In the genomic region with DNA sequence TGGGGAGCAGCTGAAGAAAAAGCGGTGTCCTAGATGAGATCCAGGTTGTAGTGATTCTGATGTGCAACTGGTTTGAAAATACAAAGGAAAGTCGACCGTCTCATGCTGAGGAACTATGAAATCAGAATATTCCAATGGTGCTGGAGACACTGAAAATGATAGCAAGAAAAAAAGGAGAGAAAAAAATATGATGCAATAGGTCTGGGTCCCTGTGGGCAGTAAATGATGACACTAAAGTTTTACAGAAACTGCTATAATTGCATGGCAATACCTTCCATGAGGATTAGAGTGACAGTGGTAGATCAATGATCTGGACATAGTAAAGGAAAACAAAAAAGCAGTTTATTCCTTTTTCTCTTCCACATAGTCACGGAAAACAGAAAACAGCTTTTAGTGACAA, we compare ENCODE assay signal across 13 cellular contexts. TPM values are rescaled to one million over a fixed set of nuclear protein-coding genes. Genes with fewer than 3 reads are reported as not detected.
DNase-seq lines count a peak whose midpoint lies in the region; TF ChIP-seq lines count a peak whose summit lies in the region.
"Had no signal": no experiment of that assay in that cellular context is flagged by ENCODE, and none has a peak within 500 bp of the region (broad histone marks: within the 10 kb centered on the region; RNA-seq: fewer than 3 reads in every experiment).

No MANE protein-coding gene starts in this region.

- H3K9me3 Mint-ChIP-seq in T-helper 2 cell treated with Interferon-gamma antibody and Interleukin-4, amounts not matched to agents 5 μg/mL and 100 μg/mL, for 36 hours: no peaks in the 10 kb centered on the region
- no peaks in the 10 kb centered on the region for H3K9me3 Mint-ChIP-seq in osteocyte (ENCODE audit: unreplicated experiment)

- H4K20me1 ChIP-seq in MM.1S (ENCODE audit: insufficient read depth, low read length) (no peaks in the 10 kb centered on the region; the same call in 1 of the 2 replicates), mammary epithelial cell (ENCODE audit: insufficient read depth, low read length) (no peaks in the 10 kb centered on the region)

- in situ Hi-C loops in mammary epithelial cell (cut with MboI; ENCODE audit: low sequenced_read_pairs in 2 of 2): loop anchor here in 1 of 2 donors (10.0 kb wide), 1 partner anchor 101 kb away; the partner anchor contains the start of gene DNAJC14

- peaks cover 50% of the 10 kb centered on the region for H3K4me1 Mint-ChIP-seq in T-helper 2 cell treated with Interferon-gamma antibody and Interleukin-4, amounts not matched to agents 5 μg/mL and 100 μg/mL, for 36 hours (ENCODE audit: low read depth)
- H3K4me1 Mint-ChIP-seq in osteocyte (ENCODE audit: unreplicated experiment): peaks cover 31% of the 10 kb centered on the region

- H3K9ac ChIP-seq in MM.1S (ENCODE audit: low read length) (no peak overlapping the region), mammary epithelial cell (ENCODE audit: insufficient read depth, low read length) (peak overlapping the region; percentile 97)

- peaks cover 22% of the 10 kb centered on the region for H3K4me1 ChIP-seq in MM.1S (ENCODE audit: low read length)
- peaks cover 30% of the 10 kb centered on the region for H3K4me1 ChIP-seq in mammary epithelial cell (ENCODE audit: insufficient read depth, low read length)

- H3K27ac Mint-ChIP-seq in T-helper 2 cell treated with Interferon-gamma antibody and Interleukin-4, amounts not matched to agents 5 μg/mL and 100 μg/mL, for 36 hours: peak overlapping the region; percentile 97
- peak overlapping the region; percentile 97 for H3K27ac Mint-ChIP-seq in osteocyte (ENCODE audit: unreplicated experiment)

- 84% methylated on average over 4 of the region's 4 CpGs for WGBS in mammary epithelial cell (ENCODE audit: low coverage, missing lambda C conversion rate)

- dilution Hi-C loops in mammary epithelial cell (cut with HindIII; ENCODE audit: low sequenced_read_pairs): loop anchor here (5.0 kb wide), 1 partner anchor 103 kb away; no protein-coding TSS in a partner anchor

- H2AFZ ChIP-seq in MM.1S (ENCODE audit: low read length) (no peak overlapping the region), mammary epithelial cell (ENCODE audit: low read depth, low read length) (no peak overlapping the region)

- H3K4me3 ChIP-seq in MM.1S (ENCODE audit: low read length) (no peak overlapping the region), mammary epithelial cell (replicated peaks in 1 of 3; ENCODE audit: insufficient read depth in 1 of 3, low read depth in 2 of 3, low read length in 3 of 3) (peak overlapping the region in 1 of 3 experiments; percentile 92)

- BruUV-seq in mammary epithelial cell (replicated peaks; lab: Mats Ljungman, UMichigan): no TSS peak

- no peaks in the 10 kb centered on the region for H3K27me3 ChIP-seq in MM.1S (replicated peaks; ENCODE audit: insufficient read depth, low read length)
- H3K27me3 ChIP-seq in mammary epithelial cell (ENCODE audit: insufficient read depth, low read length): no peaks in the 10 kb centered on the region
- H3K27me3 ChIP-seq: vagina had no signal

- H3K27me3 Mint-ChIP-seq in T-helper 2 cell treated with Interferon-gamma antibody and Interleukin-4, amounts not matched to agents 5 μg/mL and 100 μg/mL, for 36 hours (ENCODE audit: low read depth): peaks cover 2% of the 10 kb centered on the region
- no peaks in the 10 kb centered on the region for H3K27me3 Mint-ChIP-seq in osteocyte (ENCODE audit: unreplicated experiment)

- H3K9me3 ChIP-seq in MM.1S (replicated peaks; ENCODE audit: insufficient read depth, low read length) (no peaks in the 10 kb centered on the region), mammary epithelial cell (replicated peaks; ENCODE audit: insufficient read depth, low read length) (no peaks in the 10 kb centered on the region)
- H3K9me3 ChIP-seq: vagina had no signal

- H3K36me3 Mint-ChIP-seq in T-helper 2 cell treated with Interferon-gamma antibody and Interleukin-4, amounts not matched to agents 5 μg/mL and 100 μg/mL, for 36 hours (ENCODE audit: low read depth): peaks cover 46% of the 10 kb centered on the region
- peaks cover 12% of the 10 kb centered on the region for H3K36me3 Mint-ChIP-seq in osteocyte (ENCODE audit: unreplicated experiment)

- H3K79me2 ChIP-seq in MM.1S (ENCODE audit: low read length) (peaks cover 67% of the 10 kb centered on the region), mammary epithelial cell (ENCODE audit: insufficient read depth, low read length) (peaks cover 77% of the 10 kb centered on the region)

- CTCF ChIA-PET in mammary epithelial cell (lab: Charles Lee; ENCODE audit: low non-redundant PET) (no interaction called here), GM10248 (lab: Yijun Ruan, JAX) (interaction anchor here (0.9 to 7.5 kb wide), 15 partner anchors 10 to 186 kb away, joined by 3 to 92 read pairs (median 4); partner anchors contain the start of genes DNAJC14, ORMDL2 and SARNP)

- H3K36me3 ChIP-seq in MM.1S (replicated peaks; ENCODE audit: insufficient read depth, low read length) (peaks cover 3% of the 10 kb centered on the region; the same call in 1 of the 2 replicates), mammary epithelial cell (ENCODE audit: insufficient read depth, low read length) (peaks cover 8% of the 10 kb centered on the region)
- H3K36me3 ChIP-seq: vagina had no signal

- POLR2A ChIA-PET in GM10248 (lab: Yijun Ruan, JAX): no interaction called here

- H3K4me3 Mint-ChIP-seq in T-helper 2 cell treated with Interferon-gamma antibody and Interleukin-4, amounts not matched to agents 5 μg/mL and 100 μg/mL, for 36 hours: peak overlapping the region; percentile 99
- peak overlapping the region; percentile 94 for H3K4me3 Mint-ChIP-seq in osteocyte (ENCODE audit: unreplicated experiment)

- no peak overlapping the region for H3K27ac ChIP-seq in MM.1S (ENCODE audit: low read length)
- H3K27ac ChIP-seq in mammary epithelial cell (ENCODE audit: insufficient read depth, low read depth, low read length): peak overlapping the region; percentile 83

- TF ChIP-seq CTCF in MM.1S (IDR thresholded peaks at IDR 0.05; ENCODE audit: low read length): no peak
- no peak for TF ChIP-seq CTCF in mammary epithelial cell (conservative IDR thresholded peaks at IDR 0.05 in 1 of 2, IDR thresholded peaks at IDR 0.05 in 1 of 2; ENCODE audit: extremely low read depth in 1 of 2, insufficient read depth in 1 of 2, low read depth in 1 of 2, low read length in 2 of 2)
- no peak for TF ChIP-seq CTCF in osteocyte (IDR thresholded peaks at IDR 0.05)
- TF ChIP-seq CTCF in GM10248 (IDR thresholded peaks at IDR 0.05; ENCODE audit: control extremely low read depth, extremely low read depth, low read depth, missing control alignments): no peak

- H3K4me2 ChIP-seq in MM.1S (ENCODE audit: low read depth, low read length) (peak overlapping the region; percentile 94), mammary epithelial cell (ENCODE audit: insufficient read depth, low read depth, low read length) (peak overlapping the region; percentile 80)

- intact Hi-C loops in mammary epithelial cell (cut with micrococcal nuclease): no loop called here

- H3K9me2 ChIP-seq in MM.1S (replicated peaks; ENCODE audit: insufficient read depth, low read length): no peaks in the 10 kb centered on the region

- no peak for DNase-seq in T-helper 2 cell treated with Interferon-gamma antibody and Interleukin-4, amounts not matched to agents 5 μg/mL and 100 μg/mL, for 36 hours (ENCODE audit: low spot score)
- no peak for DNase-seq in T-helper 2 cell
- DNase-seq in MM.1S: no peak
- no peak for DNase-seq in mammary epithelial cell
- no peak for DNase-seq in osteocyte (ENCODE audit: extremely low spot score, unreplicated experiment)
- DNase-seq in GM10248 (ENCODE audit: extremely low spot score): no peak
- no peak for DNase-seq in RKO (ENCODE audit: low spot score)
- DNase-seq in hypothalamus (lab: John Stamatoyannopoulos, UW): no peak
- DNase-seq: activated CD4-positive, alpha-beta T cell treated with anti-CD3 and anti-CD28 coated beads, Interleukin-2, amount 50 U/mL, for 1 hour; central memory CD4-positive, alpha-beta T cell; NCI-H1092; stimulated activated CD4-positive, alpha-beta T cell treated with anti-CD3 and anti-CD28 coated beads, Interleukin-4, amount 100 ng/mL, for 1 hour had no signal

- peaks cover 39% of the 10 kb centered on the region for H3F3A ChIP-seq in MM.1S (ENCODE audit: insufficient read depth, low read length)

RNA-seq across cellular contexts. Expression of gene PYM1, which starts 2.3 kb away (rescaled TPM):
- total RNA-seq in mammary epithelial cell: 10 to 100 TPM; 37.2 to 38.0 TPM
- polyA plus RNA-seq in mammary epithelial cell: 47.8 TPM
- 28.7 TPM for polyA minus RNA-seq in mammary epithelial cell
- 18.2 and 20.5 TPM in 2 replicates for total RNA-seq in osteocyte

RNA-seq across cellular contexts. Expression of gene DGKA, which starts 5.6 kb away (rescaled TPM):
- total RNA-seq in mammary epithelial cell (100 to 1,000 TPM; 204 to 378 TPM), osteocyte (63.0 and 70.1 TPM in 2 replicates)
- 195 TPM for polyA plus RNA-seq in mammary epithelial cell
- polyA minus RNA-seq in mammary epithelial cell: 263 TPM

RNA-seq across cellular contexts. Expression of gene PMEL, which starts 40.5 kb away (rescaled TPM):
- total RNA-seq in mammary epithelial cell (1 to 10 TPM in 1 of 2 donors, under 1 TPM in 1; 0.67 to 1.9 TPM), osteocyte (1.0 and 1.4 TPM in 2 replicates)
- 1.4 TPM for polyA plus RNA-seq in mammary epithelial cell
- not detected for polyA minus RNA-seq in mammary epithelial cell

RNA-seq across cellular contexts. Expression of gene CDK2, which starts 41.3 kb away (rescaled TPM):
- total RNA-seq in mammary epithelial cell (10 to 100 TPM; 17.5 to 54.9 TPM), osteocyte (27.3 and 29.6 TPM in 2 replicates)
- 50.0 TPM for polyA plus RNA-seq in mammary epithelial cell
- 154 TPM for polyA minus RNA-seq in mammary epithelial cell

RNA-seq across cellular contexts. Expression of gene RAB5B, which starts 48.5 kb away (rescaled TPM):
- total RNA-seq in mammary epithelial cell (10 to 100 TPM; 79.4 to 92.5 TPM), osteocyte (126 and 134 TPM in 2 replicates)
- 87.1 TPM for polyA plus RNA-seq in mammary epithelial cell
- 153 TPM for polyA minus RNA-seq in mammary epithelial cell
